Comparison of ENCODE assay signal across 1 cellular context in the genomic region with DNA sequence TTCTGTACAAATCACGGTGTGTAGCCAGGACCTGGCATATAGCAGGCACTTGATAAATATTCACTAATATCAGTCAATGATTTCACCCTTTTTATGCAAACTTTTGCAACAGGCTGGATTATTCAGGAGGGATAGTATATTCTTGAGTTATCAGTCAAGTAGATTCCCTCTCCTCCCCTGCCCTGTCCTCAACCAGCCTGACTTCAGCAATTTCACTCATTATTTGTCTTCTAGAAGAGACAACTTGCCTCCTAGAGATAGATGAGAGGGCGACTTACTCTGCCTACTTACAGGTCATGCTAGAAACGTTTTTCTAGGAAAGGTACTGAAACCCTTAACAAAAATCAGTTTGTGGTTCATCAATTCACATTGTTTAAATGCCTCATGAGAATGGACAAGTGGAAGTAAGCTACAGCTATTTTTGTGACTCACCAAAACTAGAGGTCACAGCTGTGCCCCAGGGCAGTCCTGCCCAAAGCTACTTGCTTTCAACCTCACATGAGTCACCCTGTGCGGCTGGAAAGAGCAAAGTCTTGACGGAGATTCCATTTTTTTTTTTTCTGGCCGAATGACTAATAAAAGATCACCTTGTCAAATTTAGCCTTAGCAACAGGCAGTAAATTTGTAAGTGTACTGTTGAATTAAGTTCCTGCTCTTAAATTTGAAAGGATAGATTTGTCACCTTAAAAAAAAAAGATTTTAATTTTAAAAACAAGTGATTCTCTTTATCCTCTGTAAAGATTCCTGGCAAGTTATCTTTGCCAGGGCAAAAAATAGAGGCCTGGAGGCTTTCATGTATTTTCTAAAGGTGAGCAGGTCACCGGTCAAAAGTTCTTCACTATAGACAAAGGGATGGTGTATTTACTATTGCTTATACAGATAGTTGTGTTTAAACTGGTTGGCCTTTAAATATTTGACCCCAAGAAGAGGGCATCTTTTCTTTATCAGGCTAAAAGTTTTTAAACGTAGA.
TF ChIP-seq lines count a peak whose summit lies in the region.

No MANE protein-coding gene starts in this region.

TF ChIP-seq in HepG2, 621 proteins besides CTCF, POLR2A, EP300 and RAD21 (continued from another document and continues in another):
- TF ChIP-seq, protein P1, sequence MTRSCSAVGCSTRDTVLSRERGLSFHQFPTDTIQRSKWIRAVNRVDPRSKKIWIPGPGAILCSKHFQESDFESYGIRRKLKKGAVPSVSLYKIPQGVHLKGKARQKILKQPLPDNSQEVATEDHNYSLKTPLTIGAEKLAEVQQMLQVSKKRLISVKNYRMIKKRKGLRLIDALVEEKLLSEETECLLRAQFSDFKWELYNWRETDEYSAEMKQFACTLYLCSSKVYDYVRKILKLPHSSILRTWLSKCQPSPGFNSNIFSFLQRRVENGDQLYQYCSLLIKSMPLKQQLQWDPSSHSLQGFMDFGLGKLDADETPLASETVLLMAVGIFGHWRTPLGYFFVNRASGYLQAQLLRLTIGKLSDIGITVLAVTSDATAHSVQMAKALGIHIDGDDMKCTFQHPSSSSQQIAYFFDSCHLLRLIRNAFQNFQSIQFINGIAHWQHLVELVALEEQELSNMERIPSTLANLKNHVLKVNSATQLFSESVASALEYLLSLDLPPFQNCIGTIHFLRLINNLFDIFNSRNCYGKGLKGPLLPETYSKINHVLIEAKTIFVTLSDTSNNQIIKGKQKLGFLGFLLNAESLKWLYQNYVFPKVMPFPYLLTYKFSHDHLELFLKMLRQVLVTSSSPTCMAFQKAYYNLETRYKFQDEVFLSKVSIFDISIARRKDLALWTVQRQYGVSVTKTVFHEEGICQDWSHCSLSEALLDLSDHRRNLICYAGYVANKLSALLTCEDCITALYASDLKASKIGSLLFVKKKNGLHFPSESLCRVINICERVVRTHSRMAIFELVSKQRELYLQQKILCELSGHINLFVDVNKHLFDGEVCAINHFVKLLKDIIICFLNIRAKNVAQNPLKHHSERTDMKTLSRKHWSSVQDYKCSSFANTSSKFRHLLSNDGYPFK (CRISPR knock-in tag; IDR thresholded peaks at IDR 0.05; ENCODE audit: borderline replicate concordance): no peak
- TF ChIP-seq MEIS2 (CRISPR knock-in tag; IDR thresholded peaks at IDR 0.05): peak; percentile 36; the same call in 1 of the 2 replicates
- no peak for TF ChIP-seq NRL (CRISPR knock-in tag; IDR thresholded peaks at IDR 0.05; ENCODE audit: borderline replicate concordance)
- no peak for TF ChIP-seq ATM (IDR thresholded peaks at IDR 0.05; ENCODE audit: borderline replicate concordance)
- TF ChIP-seq, protein P2, sequence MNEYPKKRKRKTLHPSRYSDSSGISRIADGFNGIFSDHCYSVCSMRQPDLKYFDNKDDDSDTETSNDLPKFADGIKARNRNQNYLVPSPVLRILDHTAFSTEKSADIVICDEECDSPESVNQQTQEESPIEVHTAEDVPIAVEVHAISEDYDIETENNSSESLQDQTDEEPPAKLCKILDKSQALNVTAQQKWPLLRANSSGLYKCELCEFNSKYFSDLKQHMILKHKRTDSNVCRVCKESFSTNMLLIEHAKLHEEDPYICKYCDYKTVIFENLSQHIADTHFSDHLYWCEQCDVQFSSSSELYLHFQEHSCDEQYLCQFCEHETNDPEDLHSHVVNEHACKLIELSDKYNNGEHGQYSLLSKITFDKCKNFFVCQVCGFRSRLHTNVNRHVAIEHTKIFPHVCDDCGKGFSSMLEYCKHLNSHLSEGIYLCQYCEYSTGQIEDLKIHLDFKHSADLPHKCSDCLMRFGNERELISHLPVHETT (CRISPR knock-in tag; conservative IDR thresholded peaks at IDR 0.05): no peak
- TF ChIP-seq SP5 (CRISPR knock-in tag; IDR thresholded peaks at IDR 0.05; ENCODE audit: borderline replicate concordance, low read depth): peak; percentile 27; the same call in 1 of the 2 replicates
- no peak for TF ChIP-seq ZNF234 (CRISPR knock-in tag; conservative IDR thresholded peaks at IDR 0.05)
- TF ChIP-seq GATA4 (IDR thresholded peaks at IDR 0.05; ENCODE audit: borderline replicate concordance, low read depth): peak; percentile 72; the same call in 1 of the 2 replicates
- TF ChIP-seq ZNF230 (CRISPR knock-in tag; IDR thresholded peaks at IDR 0.05): no peak
- TF ChIP-seq TBX3 (IDR thresholded peaks at IDR 0.05; ENCODE audit: borderline replicate concordance): peak; percentile 27; the same call in 1 of the 2 replicates
- TF ChIP-seq, protein P3, sequence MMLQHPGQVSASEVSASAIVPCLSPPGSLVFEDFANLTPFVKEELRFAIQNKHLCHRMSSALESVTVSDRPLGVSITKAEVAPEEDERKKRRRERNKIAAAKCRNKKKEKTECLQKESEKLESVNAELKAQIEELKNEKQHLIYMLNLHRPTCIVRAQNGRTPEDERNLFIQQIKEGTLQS (CRISPR knock-in tag; IDR thresholded peaks at IDR 0.05): peak; percentile 96
- TF ChIP-seq TBL1XR1 (IDR thresholded peaks at IDR 0.05; ENCODE audit: borderline replicate concordance, low read length, partially characterized antibody): peak; percentile 49
- TF ChIP-seq PHF20 (CRISPR knock-in tag; IDR thresholded peaks at IDR 0.05): no peak
- TF ChIP-seq ZEB1 (IDR thresholded peaks at IDR 0.05; ENCODE audit: insufficient replicate concordance, low read depth): peak; percentile 22
- TF ChIP-seq NR2F1 (CRISPR knock-in tag; IDR thresholded peaks at IDR 0.05): peak; percentile 90 to 99
- peak; percentile 89 for TF ChIP-seq ISL2 (CRISPR knock-in tag; IDR thresholded peaks at IDR 0.05)
- no peak for TF ChIP-seq NFE2 (CRISPR knock-in tag; IDR thresholded peaks at IDR 0.05)
- peak; percentile 90 for TF ChIP-seq NCOA2 (CRISPR knock-in tag; IDR thresholded peaks at IDR 0.05)
- TF ChIP-seq, protein P4, sequence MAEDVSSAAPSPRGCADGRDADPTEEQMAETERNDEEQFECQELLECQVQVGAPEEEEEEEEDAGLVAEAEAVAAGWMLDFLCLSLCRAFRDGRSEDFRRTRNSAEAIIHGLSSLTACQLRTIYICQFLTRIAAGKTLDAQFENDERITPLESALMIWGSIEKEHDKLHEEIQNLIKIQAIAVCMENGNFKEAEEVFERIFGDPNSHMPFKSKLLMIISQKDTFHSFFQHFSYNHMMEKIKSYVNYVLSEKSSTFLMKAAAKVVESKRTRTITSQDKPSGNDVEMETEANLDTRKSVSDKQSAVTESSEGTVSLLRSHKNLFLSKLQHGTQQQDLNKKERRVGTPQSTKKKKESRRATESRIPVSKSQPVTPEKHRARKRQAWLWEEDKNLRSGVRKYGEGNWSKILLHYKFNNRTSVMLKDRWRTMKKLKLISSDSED (CRISPR knock-in tag; IDR thresholded peaks at IDR 0.05): no peak
- TF ChIP-seq MATR3 (CRISPR knock-in tag; IDR thresholded peaks at IDR 0.05): no peak
- no peak for TF ChIP-seq SMAD9 (CRISPR knock-in tag; IDR thresholded peaks at IDR 0.05)
- TF ChIP-seq, protein P5, sequence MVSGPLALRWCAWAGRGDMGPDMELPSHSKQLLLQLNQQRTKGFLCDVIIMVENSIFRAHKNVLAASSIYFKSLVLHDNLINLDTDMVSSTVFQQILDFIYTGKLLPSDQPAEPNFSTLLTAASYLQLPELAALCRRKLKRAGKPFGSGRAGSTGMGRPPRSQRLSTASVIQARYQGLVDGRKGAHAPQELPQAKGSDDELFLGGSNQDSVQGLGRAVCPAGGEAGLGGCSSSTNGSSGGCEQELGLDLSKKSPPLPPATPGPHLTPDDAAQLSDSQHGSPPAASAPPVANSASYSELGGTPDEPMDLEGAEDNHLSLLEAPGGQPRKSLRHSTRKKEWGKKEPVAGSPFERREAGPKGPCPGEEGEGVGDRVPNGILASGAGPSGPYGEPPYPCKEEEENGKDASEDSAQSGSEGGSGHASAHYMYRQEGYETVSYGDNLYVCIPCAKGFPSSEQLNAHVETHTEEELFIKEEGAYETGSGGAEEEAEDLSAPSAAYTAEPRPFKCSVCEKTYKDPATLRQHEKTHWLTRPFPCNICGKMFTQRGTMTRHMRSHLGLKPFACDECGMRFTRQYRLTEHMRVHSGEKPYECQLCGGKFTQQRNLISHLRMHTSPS (CRISPR knock-in tag; IDR thresholded peaks at IDR 0.05; ENCODE audit: low read depth): peak; percentile 66
- TF ChIP-seq, protein P6, sequence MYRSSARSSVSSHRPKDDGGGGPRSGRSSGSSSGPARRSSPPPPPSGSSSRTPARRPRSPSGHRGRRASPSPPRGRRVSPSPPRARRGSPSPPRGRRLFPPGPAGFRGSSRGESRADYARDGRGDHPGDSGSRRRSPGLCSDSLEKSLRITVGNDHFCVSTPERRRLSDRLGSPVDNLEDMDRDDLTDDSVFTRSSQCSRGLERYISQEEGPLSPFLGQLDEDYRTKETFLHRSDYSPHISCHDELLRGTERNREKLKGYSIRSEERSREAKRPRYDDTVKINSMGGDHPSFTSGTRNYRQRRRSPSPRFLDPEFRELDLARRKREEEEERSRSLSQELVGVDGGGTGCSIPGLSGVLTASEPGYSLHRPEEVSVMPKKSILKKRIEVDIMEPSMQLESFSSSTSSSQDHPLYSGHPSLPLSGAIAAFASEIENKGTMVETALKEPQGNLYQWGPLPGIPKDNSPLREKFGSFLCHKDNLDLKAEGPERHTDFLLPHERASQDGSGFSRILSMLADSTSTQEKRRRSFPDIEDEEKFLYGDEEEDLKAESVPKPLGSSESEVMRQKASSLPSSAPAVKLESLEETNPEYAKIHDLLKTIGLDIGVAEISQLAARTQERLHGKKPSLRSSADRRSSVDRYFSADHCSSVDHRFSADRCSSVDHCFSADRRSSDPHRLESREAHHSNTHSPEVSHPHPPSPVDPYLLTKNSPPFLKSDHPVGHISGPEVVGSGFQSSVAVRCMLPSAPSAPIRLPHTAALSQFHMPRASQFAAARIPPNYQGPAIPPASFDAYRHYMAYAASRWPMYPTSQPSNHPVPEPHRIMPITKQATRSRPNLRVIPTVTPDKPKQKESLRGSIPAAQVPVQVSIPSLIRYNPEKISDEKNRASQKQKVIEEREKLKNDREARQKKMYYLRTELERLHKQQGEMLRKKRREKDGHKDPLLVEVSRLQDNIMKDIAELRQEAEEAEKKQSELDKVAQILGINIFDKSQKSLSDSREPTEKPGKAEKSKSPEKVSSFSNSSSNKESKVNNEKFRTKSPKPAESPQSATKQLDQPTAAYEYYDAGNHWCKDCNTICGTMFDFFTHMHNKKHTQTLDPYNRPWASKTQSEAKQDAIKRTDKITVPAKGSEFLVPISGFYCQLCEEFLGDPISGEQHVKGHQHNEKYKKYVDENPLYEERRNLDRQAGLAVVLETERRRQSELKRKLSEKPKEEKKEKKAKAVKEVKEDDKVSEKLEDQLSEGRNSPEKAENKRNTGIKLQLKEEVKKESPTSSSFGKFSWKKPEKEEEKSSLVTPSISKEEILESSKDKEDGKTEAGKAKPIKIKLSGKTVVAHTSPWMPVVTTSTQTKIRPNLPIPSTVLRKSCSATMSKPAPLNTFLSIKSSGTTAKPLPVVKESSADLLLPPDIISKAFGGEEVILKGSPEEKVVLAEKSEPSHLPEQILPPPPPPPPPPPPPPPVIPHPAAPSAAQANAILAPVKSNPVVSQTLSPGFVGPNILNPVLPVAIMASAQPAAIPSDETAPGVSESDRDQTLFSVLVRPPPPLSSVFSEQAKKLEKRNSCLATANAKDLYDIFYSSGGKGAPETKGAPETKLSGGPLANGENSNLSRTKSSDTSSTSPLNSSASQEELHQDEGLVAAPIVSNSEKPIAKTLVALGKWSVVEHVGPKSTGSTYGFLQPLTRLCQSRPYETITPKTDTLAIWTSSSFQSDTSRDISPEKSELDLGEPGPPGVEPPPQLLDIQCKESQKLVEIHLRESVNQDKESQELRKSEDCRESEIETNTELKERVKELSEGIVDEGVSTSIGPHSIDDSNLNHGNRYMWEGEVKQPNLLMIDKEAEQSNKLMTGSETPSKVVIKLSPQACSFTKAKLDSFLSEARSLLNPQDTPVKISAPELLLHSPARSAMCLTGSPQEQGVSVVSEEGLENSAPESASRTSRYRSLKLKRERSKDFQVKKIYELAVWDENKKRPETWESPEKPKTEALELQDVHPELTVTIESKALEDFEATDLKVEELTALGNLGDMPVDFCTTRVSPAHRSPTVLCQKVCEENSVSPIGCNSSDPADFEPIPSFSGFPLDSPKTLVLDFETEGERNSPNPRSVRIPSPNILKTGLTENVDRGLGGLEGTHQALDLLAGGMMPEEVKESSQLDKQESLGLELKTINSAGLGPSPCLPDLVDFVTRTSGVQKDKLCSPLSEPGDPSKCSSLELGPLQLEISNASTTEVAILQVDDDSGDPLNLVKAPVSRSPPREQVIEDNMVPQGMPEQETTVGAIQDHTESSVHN (CRISPR knock-in tag; IDR thresholded peaks at IDR 0.05): no peak
- TF ChIP-seq EHMT2 (IDR thresholded peaks at IDR 0.05; ENCODE audit: borderline replicate concordance, low read depth, low read length): 0 out of 2 replicates have a peak, but pooled peaks have one; percentile 52
- peak; percentile 68; the same call in 1 of the 2 replicates for TF ChIP-seq ETV5 (CRISPR knock-in tag; IDR thresholded peaks at IDR 0.05; ENCODE audit: borderline replicate concordance)
- TF ChIP-seq, protein P7, sequence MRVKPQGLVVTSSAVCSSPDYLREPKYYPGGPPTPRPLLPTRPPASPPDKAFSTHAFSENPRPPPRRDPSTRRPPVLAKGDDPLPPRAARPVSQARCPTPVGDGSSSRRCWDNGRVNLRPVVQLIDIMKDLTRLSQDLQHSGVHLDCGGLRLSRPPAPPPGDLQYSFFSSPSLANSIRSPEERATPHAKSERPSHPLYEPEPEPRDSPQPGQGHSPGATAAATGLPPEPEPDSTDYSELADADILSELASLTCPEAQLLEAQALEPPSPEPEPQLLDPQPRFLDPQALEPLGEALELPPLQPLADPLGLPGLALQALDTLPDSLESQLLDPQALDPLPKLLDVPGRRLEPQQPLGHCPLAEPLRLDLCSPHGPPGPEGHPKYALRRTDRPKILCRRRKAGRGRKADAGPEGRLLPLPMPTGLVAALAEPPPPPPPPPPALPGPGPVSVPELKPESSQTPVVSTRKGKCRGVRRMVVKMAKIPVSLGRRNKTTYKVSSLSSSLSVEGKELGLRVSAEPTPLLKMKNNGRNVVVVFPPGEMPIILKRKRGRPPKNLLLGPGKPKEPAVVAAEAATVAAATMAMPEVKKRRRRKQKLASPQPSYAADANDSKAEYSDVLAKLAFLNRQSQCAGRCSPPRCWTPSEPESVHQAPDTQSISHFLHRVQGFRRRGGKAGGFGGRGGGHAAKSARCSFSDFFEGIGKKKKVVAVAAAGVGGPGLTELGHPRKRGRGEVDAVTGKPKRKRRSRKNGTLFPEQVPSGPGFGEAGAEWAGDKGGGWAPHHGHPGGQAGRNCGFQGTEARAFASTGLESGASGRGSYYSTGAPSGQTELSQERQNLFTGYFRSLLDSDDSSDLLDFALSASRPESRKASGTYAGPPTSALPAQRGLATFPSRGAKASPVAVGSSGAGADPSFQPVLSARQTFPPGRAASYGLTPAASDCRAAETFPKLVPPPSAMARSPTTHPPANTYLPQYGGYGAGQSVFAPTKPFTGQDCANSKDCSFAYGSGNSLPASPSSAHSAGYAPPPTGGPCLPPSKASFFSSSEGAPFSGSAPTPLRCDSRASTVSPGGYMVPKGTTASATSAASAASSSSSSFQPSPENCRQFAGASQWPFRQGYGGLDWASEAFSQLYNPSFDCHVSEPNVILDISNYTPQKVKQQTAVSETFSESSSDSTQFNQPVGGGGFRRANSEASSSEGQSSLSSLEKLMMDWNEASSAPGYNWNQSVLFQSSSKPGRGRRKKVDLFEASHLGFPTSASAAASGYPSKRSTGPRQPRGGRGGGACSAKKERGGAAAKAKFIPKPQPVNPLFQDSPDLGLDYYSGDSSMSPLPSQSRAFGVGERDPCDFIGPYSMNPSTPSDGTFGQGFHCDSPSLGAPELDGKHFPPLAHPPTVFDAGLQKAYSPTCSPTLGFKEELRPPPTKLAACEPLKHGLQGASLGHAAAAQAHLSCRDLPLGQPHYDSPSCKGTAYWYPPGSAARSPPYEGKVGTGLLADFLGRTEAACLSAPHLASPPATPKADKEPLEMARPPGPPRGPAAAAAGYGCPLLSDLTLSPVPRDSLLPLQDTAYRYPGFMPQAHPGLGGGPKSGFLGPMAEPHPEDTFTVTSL (CRISPR knock-in tag; IDR thresholded peaks at IDR 0.05; ENCODE audit: borderline replicate concordance): peak; percentile 75; the same call in 1 of the 2 replicates
